Comparison of ENCODE assay signal across 23 cellular contexts in genomic region chr1:27855085-27855484, GRCh38. TPM values are rescaled to one million over a fixed set of nuclear protein-coding genes. Genes with fewer than 3 reads are reported as not detected.
DNase-seq lines count a peak whose midpoint lies in the region; ATAC-seq, FAIRE-seq and TF ChIP-seq lines count a peak whose summit lies in the region.
"Had no signal": no experiment of that assay in that cellular context is flagged by ENCODE, and none has a peak within 500 bp of the region (broad histone marks: within the 10 kb centered on the region; RNA-seq: fewer than 3 reads in every experiment).

No MANE protein-coding gene starts in this region.

- ATAC-seq in HepG2 (no peak), right lobe of liver (no peak), WTC11 (no peak)
- ATAC-seq: CD8-positive, alpha-beta T cell had no signal

- no peak overlapping the region for H2AFZ ChIP-seq in HepG2 (ENCODE audit: low read length)

- BruUV-seq in HepG2 (replicated peaks; lab: Mats Ljungman, UMichigan): no TSS peak

- H3K4me2 ChIP-seq in HepG2 (ENCODE audit: low read depth, low read length): no peak overlapping the region

- no peaks in the 10 kb centered on the region for H4K20me1 ChIP-seq in HepG2 (ENCODE audit: insufficient read depth, low read length)

- DNase-seq in HepG2 (ENCODE audit: low spot score) (no peak), right lobe of liver (no peak), WTC11 (ENCODE audit: low spot score) (no peak), neural crest cell (ENCODE audit: low read depth, low spot score) (no peak), erythroblast (lab: John Stamatoyannopoulos, UW) (no peak), mesothelial cell of epicardium (ENCODE audit: low spot score in 2 of 2, unreplicated experiment in 2 of 2) (no peak)
- DNase-seq in activated CD4-positive, alpha-beta T cell treated with anti-CD3 and anti-CD28 coated beads, Interleukin-2, amount 10 ng/mL, durations not matched to agents 24 days and 14 days: no peak
- DNase-seq: Caco-2; CD4-positive, CD25-positive, alpha-beta regulatory T cell; CD8-positive, alpha-beta T cell; DMS153; DND-41; GOT3; HFFc6 had no signal

- TF ChIP-seq POLR2A in HepG2 (IDR thresholded peaks at IDR 0.05; ENCODE audit: insufficient read depth in 1 of 2, low read depth in 2 of 2, low read length in 2 of 2) (no peak), right lobe of liver (IDR thresholded peaks at IDR 0.05) (no peak), erythroblast (IDR thresholded peaks at IDR 0.05; ENCODE audit: low read length) (no peak)

- no peak for TF ChIP-seq RAD21 in HepG2 (CRISPR knock-in tag; IDR thresholded peaks at IDR 0.05)

- H3K27me3 Mint-ChIP-seq in WTC11 (ENCODE audit: low read depth): no peaks in the 10 kb centered on the region
- peaks cover 3% of the 10 kb centered on the region for H3K27me3 Mint-ChIP-seq in neural crest cell (ENCODE audit: low read depth)
- no peaks in the 10 kb centered on the region for H3K27me3 Mint-ChIP-seq in mesothelial cell of epicardium (ENCODE audit: low read depth)
- no peaks in the 10 kb centered on the region for H3K27me3 Mint-ChIP-seq in activated CD4-positive, alpha-beta T cell treated with anti-CD3 and anti-CD28 coated beads, Interleukin-2, amount 10 ng/mL, durations not matched to agents 24 days and 14 days
- H3K27me3 Mint-ChIP-seq: B cell; CD4-positive, CD25-positive, alpha-beta regulatory T cell had no signal

- 65% methylated on average over 6 of the region's 6 CpGs for WGBS in HepG2 (ENCODE audit: low lambda C conversion rate)
- 57% methylated on average over 6 of the region's 6 CpGs for WGBS in right lobe of liver (ENCODE audit: insufficient coverage, low coverage, low lambda C conversion rate, missing lambda C conversion rate)

- H3K9ac ChIP-seq in HepG2 (ENCODE audit: insufficient read depth, low read depth, low read length): no peak overlapping the region
- H3K9ac ChIP-seq: BLaER1 had no signal

- H3K4me1 ChIP-seq in HepG2 (ENCODE audit: insufficient read depth, low read length) (peaks cover 28% of the 10 kb centered on the region), right lobe of liver (no peaks in the 10 kb centered on the region)
- H3K4me1 ChIP-seq: Caco-2, HAP-1 had no signal

- peaks cover 19% of the 10 kb centered on the region for H3K36me3 Mint-ChIP-seq in WTC11
- peaks cover 18% of the 10 kb centered on the region for H3K36me3 Mint-ChIP-seq in neural crest cell (ENCODE audit: low read depth)
- peaks cover 18% of the 10 kb centered on the region for H3K36me3 Mint-ChIP-seq in mesothelial cell of epicardium
- H3K36me3 Mint-ChIP-seq in activated CD4-positive, alpha-beta T cell treated with anti-CD3 and anti-CD28 coated beads, Interleukin-2, amount 10 ng/mL, durations not matched to agents 24 days and 14 days (ENCODE audit: low read depth): peaks cover 17% of the 10 kb centered on the region

- H3K36me3 ChIP-seq in HepG2 (replicated peaks in 1 of 2; ENCODE audit: control insufficient read depth in 1 of 2, insufficient read depth in 2 of 2, low read length in 2 of 2) (peaks cover 2 to 17% of the 10 kb centered on the region in 2 experiments), right lobe of liver (peaks cover 0 to 13% (median 2%) of the 10 kb centered on the region in 4 donors)

- H3K27ac ChIP-seq in HepG2 (ENCODE audit: extremely low read length, insufficient read depth, low read length) (no peak overlapping the region), right lobe of liver (no peak overlapping the region)
- H3K27ac ChIP-seq: 22Rv1, BLaER1, C4-2B had no signal

- H3K9me3 Mint-ChIP-seq in WTC11 (peaks cover 8% of the 10 kb centered on the region), neural crest cell (peaks cover 4% of the 10 kb centered on the region), mesothelial cell of epicardium (no peaks in the 10 kb centered on the region)
- no peaks in the 10 kb centered on the region for H3K9me3 Mint-ChIP-seq in activated CD4-positive, alpha-beta T cell treated with anti-CD3 and anti-CD28 coated beads, Interleukin-2, amount 10 ng/mL, durations not matched to agents 24 days and 14 days
- H3K9me3 Mint-ChIP-seq: CD4-positive, CD25-positive, alpha-beta regulatory T cell; CD8-positive, alpha-beta T cell; HFFc6 had no signal

- TF ChIP-seq CTCF in HepG2 (CRISPR knock-in tag; IDR thresholded peaks at IDR 0.05) (no peak), right lobe of liver (IDR thresholded peaks at IDR 0.05) (no peak), WTC11 (IDR thresholded peaks at IDR 0.05) (no peak), neural crest cell (conservative IDR thresholded peaks at IDR 0.05) (no peak), mesothelial cell of epicardium (IDR thresholded peaks at IDR 0.05; ENCODE audit: unreplicated experiment) (no peak)

- H3K4me1 Mint-ChIP-seq in WTC11: peaks cover 8% of the 10 kb centered on the region
- H3K4me1 Mint-ChIP-seq in neural crest cell: peaks cover 5% of the 10 kb centered on the region
- H3K4me1 Mint-ChIP-seq in mesothelial cell of epicardium: peaks cover 7% of the 10 kb centered on the region
- H3K4me1 Mint-ChIP-seq in activated CD4-positive, alpha-beta T cell treated with anti-CD3 and anti-CD28 coated beads, Interleukin-2, amount 10 ng/mL, durations not matched to agents 24 days and 14 days: peaks cover 9% of the 10 kb centered on the region

- CTCF ChIA-PET in HepG2 (lab: Yijun Ruan, JAX; ENCODE audit: low intra/inter-chr PET ratio, low total read pairs) (no interaction called here), WTC11 (lab: Charles Lee) (no interaction called here)

- FAIRE-seq in HepG2 (lab: Jason Lieb, UNC): no peak
- FAIRE-seq: A204.1, G401.6, GM12892, H54 had no signal

- in situ Hi-C loops in HepG2 (cut with HindIII; ENCODE audit: extremely low pct_ligation_motif_present, low pct_unique_long_range_greater_than_20kb): loop anchor here (5.0 to 10.0 kb wide), 2 partner anchors 80 to 122 kb away; partner anchors contain the start of gene SMPDL3B

- no peaks in the 10 kb centered on the region for H3K79me2 ChIP-seq in HepG2 (ENCODE audit: insufficient read depth, low read length)

- intact Hi-C loops in HepG2 (cut with micrococcal nuclease; ENCODE audit: unreplicated experiment) (loop anchor here (5.0 kb wide), 1 partner anchor 167 kb away; no protein-coding TSS in a partner anchor), right lobe of liver (cut with DNase I) (loop anchor here in 1 of 2 donors (10.0 kb wide), 1 partner anchor 120 kb away; no protein-coding TSS in a partner anchor)
- intact Hi-C loops in activated CD4-positive, alpha-beta T cell treated with anti-CD3 and anti-CD28 coated beads, Interleukin-2, amount 10 ng/mL, durations not matched to agents 24 days and 14 days (cut with micrococcal nuclease): loop anchor here (5.0 kb wide), 1 partner anchor 102 kb away; the partner anchor contains the start of gene XKR8

- H3K4me3 ChIP-seq in HepG2 (replicated peaks in 1 of 3; ENCODE audit: insufficient read depth in 1 of 3, low read depth in 2 of 3, low read length in 3 of 3): no peak overlapping the region
- H3K4me3 ChIP-seq in right lobe of liver: no peak overlapping the region
- H3K4me3 ChIP-seq: BLaER1, HAP-1 had no signal

- POLR2A ChIA-PET in HepG2 (lab: Yijun Ruan, JAX): no interaction called here
- POLR2A ChIA-PET in WTC11 (lab: Charles Lee): no interaction called here

- no peak overlapping the region for H3K27ac Mint-ChIP-seq in WTC11
- H3K27ac Mint-ChIP-seq in neural crest cell (ENCODE audit: unreplicated experiment): no peak overlapping the region
- no peak overlapping the region for H3K27ac Mint-ChIP-seq in mesothelial cell of epicardium
- H3K27ac Mint-ChIP-seq in activated CD4-positive, alpha-beta T cell treated with anti-CD3 and anti-CD28 coated beads, Interleukin-2, amount 10 ng/mL, durations not matched to agents 24 days and 14 days: no peak overlapping the region
- H3K27ac Mint-ChIP-seq: B cell; CD4-positive, CD25-positive, alpha-beta regulatory T cell; CD8-positive, alpha-beta T cell; HFFc6 had no signal

- no peak overlapping the region for H3K4me3 Mint-ChIP-seq in WTC11
- peak overlapping the region; percentile 27 for H3K4me3 Mint-ChIP-seq in neural crest cell
- H3K4me3 Mint-ChIP-seq in mesothelial cell of epicardium: no peak overlapping the region
- H3K4me3 Mint-ChIP-seq in activated CD4-positive, alpha-beta T cell treated with anti-CD3 and anti-CD28 coated beads, Interleukin-2, amount 10 ng/mL, durations not matched to agents 24 days and 14 days: no peak overlapping the region
- H3K4me3 Mint-ChIP-seq: B cell; CD4-positive, CD25-positive, alpha-beta regulatory T cell; CD8-positive, alpha-beta T cell; HFFc6 had no signal

- H3K27me3 ChIP-seq in HepG2 (ENCODE audit: control insufficient read depth in 1 of 2, insufficient read depth in 2 of 2, low read length in 2 of 2): peaks cover 0 to 3% of the 10 kb centered on the region in 2 experiments; a peak in 1 of 5 replicates
- no peaks in the 10 kb centered on the region for H3K27me3 ChIP-seq in right lobe of liver
- H3K27me3 ChIP-seq: BLaER1 had no signal

- TF ChIP-seq EP300 in HepG2 (IDR thresholded peaks at IDR 0.05; ENCODE audit: low read depth in 2 of 2, low read length in 2 of 2): no peak
- no peak for TF ChIP-seq EP300 in HepG2 (CRISPR knock-in tag; IDR thresholded peaks at IDR 0.05; ENCODE audit: borderline replicate concordance)

- H3K9me3 ChIP-seq in HepG2 (ENCODE audit: low read length) (no peaks in the 10 kb centered on the region), right lobe of liver (no peaks in the 10 kb centered on the region)
- H3K9me3 ChIP-seq: Caco-2, HAP-1 had no signal

RNA-seq across cellular contexts. Expression of gene THEMIS2, which starts 17.3 kb away (rescaled TPM):
- total RNA-seq in HepG2 (2016; rRNA removed; fragmentation: Illumina TruSeq; extraction: Trizol) (0.38 and 0.46 TPM in 2 replicates), right lobe of liver (10 to 100 TPM in 1 of 6 experiments, 1 to 10 TPM in 5; 3.3 to 14.3 (median 7.6) TPM), WTC11 (2021) (12.7 to 13.0 TPM (median 12.9 TPM) in 3 replicates), neural crest cell (5.5 and 5.7 TPM in 2 replicates), mesothelial cell of epicardium (0.63 to 0.97 TPM (median 0.86 TPM) in 3 replicates)
- not detected in 2 replicates for total RNA-seq in HepG2 (2016; cell fraction: cytosol; rRNA removed; fragmentation: Illumina TruSeq; extraction: Trizol; ENCODE audit: low read depth)
- total RNA-seq in HepG2 (2016; cell fraction: insoluble cytoplasmic fraction; rRNA removed; fragmentation: Illumina TruSeq; extraction: Trizol): 0.52 and 0.74 TPM in 2 replicates
- 0.28 and 0.31 TPM in 2 replicates for total RNA-seq in HepG2 (2016; cell fraction: membrane; rRNA removed; fragmentation: Illumina TruSeq; extraction: Trizol)
- total RNA-seq in HepG2 (2016; cell fraction: nucleus; rRNA removed; fragmentation: Illumina TruSeq; extraction: Trizol): 0.25 and 0.43 TPM in 2 replicates
- polyA plus RNA-seq in HepG2 (2011; rRNA removed): 1.2 and 1.5 TPM in 2 replicates
- polyA plus RNA-seq in HepG2 (2011; cell fraction: cytosol; rRNA removed): 0.77 and 0.78 TPM in 2 replicates
- 1.5 and 1.7 TPM in 2 replicates for polyA plus RNA-seq in HepG2 (2011; cell fraction: nucleus; rRNA removed)
- 0.43 and 0.49 TPM in 2 replicates for polyA plus RNA-seq in HepG2 (2012)
- 0.17 and 0.21 TPM in 2 replicates for polyA plus RNA-seq in HepG2 (2016; cell fraction: cytosol; fragmentation: Illumina TruSeq; extraction: Trizol; ENCODE audit: low read depth)
- 0.22 and 0.42 TPM in 2 replicates for polyA plus RNA-seq in HepG2 (2016; cell fraction: insoluble cytoplasmic fraction; fragmentation: Illumina TruSeq; extraction: Trizol; ENCODE audit: low read depth)
- not detected in 2 replicates for polyA plus RNA-seq in HepG2 (2016; cell fraction: membrane; fragmentation: Illumina TruSeq; extraction: Trizol; ENCODE audit: low read depth)
- 0.95 and 2.0 TPM in 2 replicates for polyA plus RNA-seq in HepG2 (2016; cell fraction: nucleus; fragmentation: Illumina TruSeq; extraction: Trizol; ENCODE audit: insufficient read depth, low read depth)
- 1.1 and 4.7 TPM in 2 replicates for polyA minus RNA-seq in HepG2 (2011; rRNA and poly(A)+ RNA removed; ENCODE audit: low replicate concordance)
- 0.89 and 1.1 TPM in 2 replicates for polyA minus RNA-seq in HepG2 (2011; cell fraction: cytosol; rRNA and poly(A)+ RNA removed)
- polyA minus RNA-seq in HepG2 (2011; cell fraction: nucleus; rRNA and poly(A)+ RNA removed): 1.4 and 2.4 TPM in 2 replicates
- 24.5 and 27.7 TPM in 2 replicates for total RNA-seq in activated CD4-positive, alpha-beta T cell treated with anti-CD3 and anti-CD28 coated beads, Interleukin-2, amount 10 ng/mL, durations not matched to agents 24 days and 14 days

RNA-seq across cellular contexts. Expression of gene PPP1R8, which starts 24.5 kb away (rescaled TPM):
- total RNA-seq in HepG2 (2016; rRNA removed; fragmentation: Illumina TruSeq; extraction: Trizol) (62.2 and 98.1 TPM in 2 replicates), right lobe of liver (10 to 100 TPM; 12.4 to 18.6 (median 13.0) TPM), WTC11 (2021) (39.5 to 43.0 TPM (median 41.9 TPM) in 3 replicates), neural crest cell (66.1 and 70.4 TPM in 2 replicates), mesothelial cell of epicardium (42.9 to 45.7 TPM (median 43.5 TPM) in 3 replicates)
- total RNA-seq in HepG2 (2016; cell fraction: cytosol; rRNA removed; fragmentation: Illumina TruSeq; extraction: Trizol; ENCODE audit: low read depth): 12.8 and 14.3 TPM in 2 replicates
- total RNA-seq in HepG2 (2016; cell fraction: insoluble cytoplasmic fraction; rRNA removed; fragmentation: Illumina TruSeq; extraction: Trizol): 62.7 and 98.4 TPM in 2 replicates
- 39.3 and 40.1 TPM in 2 replicates for total RNA-seq in HepG2 (2016; cell fraction: membrane; rRNA removed; fragmentation: Illumina TruSeq; extraction: Trizol)
- 25.9 and 28.7 TPM in 2 replicates for total RNA-seq in HepG2 (2016; cell fraction: nucleus; rRNA removed; fragmentation: Illumina TruSeq; extraction: Trizol)
- polyA plus RNA-seq in HepG2 (2011; rRNA removed): 35.5 and 38.3 TPM in 2 replicates
- polyA plus RNA-seq in HepG2 (2011; cell fraction: cytosol; rRNA removed): 30.3 and 33.6 TPM in 2 replicates
- 15.4 and 17.5 TPM in 2 replicates for polyA plus RNA-seq in HepG2 (2011; cell fraction: nucleus; rRNA removed)
- polyA plus RNA-seq in HepG2 (2012): 26.0 and 27.6 TPM in 2 replicates
- 6.0 and 6.1 TPM in 2 replicates for polyA plus RNA-seq in HepG2 (2016; cell fraction: cytosol; fragmentation: Illumina TruSeq; extraction: Trizol; ENCODE audit: low read depth)
- 85.3 and 95.4 TPM in 2 replicates for polyA plus RNA-seq in HepG2 (2016; cell fraction: insoluble cytoplasmic fraction; fragmentation: Illumina TruSeq; extraction: Trizol; ENCODE audit: low read depth)
- 21.0 and 21.2 TPM in 2 replicates for polyA plus RNA-seq in HepG2 (2016; cell fraction: membrane; fragmentation: Illumina TruSeq; extraction: Trizol; ENCODE audit: low read depth)
- polyA plus RNA-seq in HepG2 (2016; cell fraction: nucleus; fragmentation: Illumina TruSeq; extraction: Trizol; ENCODE audit: insufficient read depth, low read depth): 38.0 and 42.7 TPM in 2 replicates
- polyA minus RNA-seq in HepG2 (2011; rRNA and poly(A)+ RNA removed; ENCODE audit: low replicate concordance): 75.2 and 154 TPM in 2 replicates
- polyA minus RNA-seq in HepG2 (2011; cell fraction: cytosol; rRNA and poly(A)+ RNA removed): 25.6 and 26.0 TPM in 2 replicates
- polyA minus RNA-seq in HepG2 (2011; cell fraction: nucleus; rRNA and poly(A)+ RNA removed): 15.5 and 16.3 TPM in 2 replicates
- total RNA-seq in activated CD4-positive, alpha-beta T cell treated with anti-CD3 and anti-CD28 coated beads, Interleukin-2, amount 10 ng/mL, durations not matched to agents 24 days and 14 days: 80.3 TPM in 2 replicates

RNA-seq across cellular contexts. Expression of gene RPA2, which starts 59.3 kb away (rescaled TPM):
- total RNA-seq in HepG2 (2016; rRNA removed; fragmentation: Illumina TruSeq; extraction: Trizol) (43.4 and 60.0 TPM in 2 replicates), right lobe of liver (10 to 100 TPM in 5 of 6 experiments, 1 to 10 TPM in 1; 10.0 to 17.6 (median 11.8) TPM), WTC11 (2021) (40.9 to 53.4 TPM (median 48.8 TPM) in 3 replicates), neural crest cell (63.0 and 72.1 TPM in 2 replicates), mesothelial cell of epicardium (23.1 to 25.8 TPM (median 23.4 TPM) in 3 replicates)
- 10.3 and 13.5 TPM in 2 replicates for total RNA-seq in HepG2 (2016; cell fraction: cytosol; rRNA removed; fragmentation: Illumina TruSeq; extraction: Trizol; ENCODE audit: low read depth)
- 41.1 and 61.2 TPM in 2 replicates for total RNA-seq in HepG2 (2016; cell fraction: insoluble cytoplasmic fraction; rRNA removed; fragmentation: Illumina TruSeq; extraction: Trizol)
- 19.9 and 22.1 TPM in 2 replicates for total RNA-seq in HepG2 (2016; cell fraction: membrane; rRNA removed; fragmentation: Illumina TruSeq; extraction: Trizol)
- 14.7 and 16.3 TPM in 2 replicates for total RNA-seq in HepG2 (2016; cell fraction: nucleus; rRNA removed; fragmentation: Illumina TruSeq; extraction: Trizol)
- polyA plus RNA-seq in HepG2 (2011; rRNA removed): 19.0 and 21.4 TPM in 2 replicates
- polyA plus RNA-seq in HepG2 (2011; cell fraction: cytosol; rRNA removed): 13.6 and 14.6 TPM in 2 replicates
- 5.7 and 8.3 TPM in 2 replicates for polyA plus RNA-seq in HepG2 (2011; cell fraction: nucleus; rRNA removed)
- polyA plus RNA-seq in HepG2 (2012): 13.4 and 17.0 TPM in 2 replicates
- 9.1 and 10.3 TPM in 2 replicates for polyA plus RNA-seq in HepG2 (2016; cell fraction: cytosol; fragmentation: Illumina TruSeq; extraction: Trizol; ENCODE audit: low read depth)
- polyA plus RNA-seq in HepG2 (2016; cell fraction: insoluble cytoplasmic fraction; fragmentation: Illumina TruSeq; extraction: Trizol; ENCODE audit: low read depth): 54.6 and 55.8 TPM in 2 replicates
- polyA plus RNA-seq in HepG2 (2016; cell fraction: membrane; fragmentation: Illumina TruSeq; extraction: Trizol; ENCODE audit: low read depth): 13.0 and 14.5 TPM in 2 replicates
- polyA plus RNA-seq in HepG2 (2016; cell fraction: nucleus; fragmentation: Illumina TruSeq; extraction: Trizol; ENCODE audit: insufficient read depth, low read depth): 20.7 and 24.5 TPM in 2 replicates
- polyA minus RNA-seq in HepG2 (2011; rRNA and poly(A)+ RNA removed; ENCODE audit: low replicate concordance): 10.2 and 36.1 TPM in 2 replicates
- polyA minus RNA-seq in HepG2 (2011; cell fraction: cytosol; rRNA and poly(A)+ RNA removed): 7.2 and 9.5 TPM in 2 replicates
- polyA minus RNA-seq in HepG2 (2011; cell fraction: nucleus; rRNA and poly(A)+ RNA removed): 2.7 and 4.2 TPM in 2 replicates
- 87.7 and 92.7 TPM in 2 replicates for total RNA-seq in activated CD4-positive, alpha-beta T cell treated with anti-CD3 and anti-CD28 coated beads, Interleukin-2, amount 10 ng/mL, durations not matched to agents 24 days and 14 days
